In genomic region chr14:34059037-34059924, GRCh38 we compare ENCODE assay signal across 9 cellular contexts.
DNase-seq lines count a peak whose midpoint lies in the region; ATAC-seq and TF ChIP-seq lines count a peak whose summit lies in the region.
"Had no signal": no experiment of that assay in that cellular context is flagged by ENCODE, and none has a peak within 500 bp of the region (broad histone marks: within the 10 kb centered on the region; RNA-seq: fewer than 3 reads in every experiment).

No MANE protein-coding gene starts in this region.

- ATAC-seq in left ventricle myocardium superior (no peak), GM21367 (IDR thresholded peaks at IDR 0.05; ENCODE audit: unreplicated experiment) (no peak)

- H3K27ac ChIP-seq in cardiac muscle cell (peak overlapping the region; percentile 71), breast epithelium (peak overlapping the region; percentile 90 to 92), mesenchymal stem cell (ENCODE audit: low read length, poor library complexity, severe bottlenecking) (peak overlapping the region; percentile 26)

- H2BK12ac ChIP-seq in mesenchymal stem cell (ENCODE audit: low read length in 2 of 2): peak overlapping the region in 1 of 2 experiments; percentile 97

- WGBS in mesenchymal stem cell: 84% methylated on average over 16 of the region's 16 CpGs

- H3K36me3 ChIP-seq in cardiac muscle cell (no peaks in the 10 kb centered on the region), breast epithelium (no peaks in the 10 kb centered on the region), mesenchymal stem cell (ENCODE audit: control insufficient read depth in 1 of 2, insufficient read depth in 2 of 2, low read depth in 1 of 2, low read length in 2 of 2) (no peaks in the 10 kb centered on the region)

- peak overlapping the region; percentile 79 to 89 for H3K4ac ChIP-seq in mesenchymal stem cell (ENCODE audit: low read depth in 1 of 2, low read length in 2 of 2)

- H3K27me3 ChIP-seq in cardiac muscle cell (no peaks in the 10 kb centered on the region), breast epithelium (no peaks in the 10 kb centered on the region), mesenchymal stem cell (ENCODE audit: control insufficient read depth in 1 of 2, insufficient read depth in 1 of 2, low read length in 2 of 2) (peaks cover 0 to 8% of the 10 kb centered on the region in 2 experiments)

- TF ChIP-seq CTCF in cardiac muscle cell (IDR thresholded peaks at IDR 0.05; ENCODE audit: low read depth, low read length) (no peak), breast epithelium (IDR thresholded peaks at IDR 0.05) (no peak), type B pancreatic cell (conservative IDR thresholded peaks at IDR 0.05) (no peak)

- peak overlapping the region; percentile 84 for H3K9ac ChIP-seq in mesenchymal stem cell (ENCODE audit: low read length)

- peaks cover 26% of the 10 kb centered on the region for H3K4me1 Mint-ChIP-seq in type B pancreatic cell (ENCODE audit: unreplicated experiment)

- H2AFZ ChIP-seq in mesenchymal stem cell (ENCODE audit: low read depth, low read length): peak overlapping the region; percentile 83

- DNase-seq in cardiac muscle cell (ENCODE audit: low read depth in 1 of 2, low spot score in 1 of 2) (no peak), left ventricle myocardium superior (no peak), breast epithelium (ENCODE audit: low spot score in 2 of 2) (no peak), mesenchymal stem cell (peak; percentile 31), type B pancreatic cell (ENCODE audit: extremely low spot score, unreplicated experiment) (no peak), NCI-H446 treated with DMSO at 0.1 percent for 48 hours (lab: John Stamatoyannopoulos, UW) (no peak)
- DNase-seq in activated CD4-positive, CD25-positive, alpha-beta regulatory T cell (lab: John Stamatoyannopoulos, UW): no peak
- DNase-seq: GDM1 had no signal

- H2BK15ac ChIP-seq in mesenchymal stem cell (ENCODE audit: low read depth, poor library complexity, severe bottlenecking): no peak overlapping the region

- peak overlapping the region; percentile 83 for H3K4me3 Mint-ChIP-seq in type B pancreatic cell

- H3K4me1 ChIP-seq in cardiac muscle cell (ENCODE audit: low read depth) (peaks cover 2% of the 10 kb centered on the region), breast epithelium (no peaks in the 10 kb centered on the region), mesenchymal stem cell (ENCODE audit: control insufficient read depth, insufficient read depth, low read depth, low read length) (peaks cover 18% of the 10 kb centered on the region)

- H4K91ac ChIP-seq in mesenchymal stem cell (ENCODE audit: low read length): peak overlapping the region; percentile 90

- H3K27ac Mint-ChIP-seq in type B pancreatic cell: peak overlapping the region; percentile 91

- H3K27me3 Mint-ChIP-seq in type B pancreatic cell: peaks cover 15% of the 10 kb centered on the region

- peak overlapping the region; percentile 93 to 97 for H3K18ac ChIP-seq in mesenchymal stem cell (ENCODE audit: low read depth in 1 of 2, low read length in 2 of 2)

- peak overlapping the region; percentile 92 for H3K4me2 ChIP-seq in mesenchymal stem cell (ENCODE audit: low read length, poor library complexity, severe bottlenecking)

- H3K9me3 ChIP-seq in cardiac muscle cell (ENCODE audit: low read depth) (no peaks in the 10 kb centered on the region), breast epithelium (no peaks in the 10 kb centered on the region), mesenchymal stem cell (ENCODE audit: control insufficient read depth, low read length) (no peaks in the 10 kb centered on the region)

- peak overlapping the region in 1 of 2 experiments; percentile 83 for H3K14ac ChIP-seq in mesenchymal stem cell (ENCODE audit: low read length in 2 of 2)

- intact Hi-C loops in left ventricle myocardium superior (cut with micrococcal nuclease): no loop called here
- intact Hi-C loops in breast epithelium (cut with DNase I; ENCODE audit: low total_unique reads): no loop called here

- peak overlapping the region; percentile 94 for H4K8ac ChIP-seq in mesenchymal stem cell (ENCODE audit: low read length)

- H3K9me3 Mint-ChIP-seq in type B pancreatic cell: no peaks in the 10 kb centered on the region

- peak overlapping the region in 1 of 2 experiments; percentile 70 for H3K23ac ChIP-seq in mesenchymal stem cell (ENCODE audit: low read length in 2 of 2)

- H2BK5ac ChIP-seq in mesenchymal stem cell (ENCODE audit: low read depth, low read length, poor library complexity, severe bottlenecking): peak overlapping the region; percentile 78

- peak overlapping the region; percentile 90 for H2BK120ac ChIP-seq in mesenchymal stem cell (ENCODE audit: low read depth, low read length)

- no peaks in the 10 kb centered on the region for H3K79me1 ChIP-seq in mesenchymal stem cell (replicated peaks; ENCODE audit: low read length, poor library complexity, severe bottlenecking)

- peak overlapping the region; percentile 15 for H2AK5ac ChIP-seq in mesenchymal stem cell (ENCODE audit: low read length, severe bottlenecking)

- TF ChIP-seq POLR2A in breast epithelium (IDR thresholded peaks at IDR 0.05): no peak

- H3K36me3 Mint-ChIP-seq in type B pancreatic cell: no peaks in the 10 kb centered on the region

- H3K4me3 ChIP-seq in cardiac muscle cell: peak overlapping the region; percentile 33
- H3K4me3 ChIP-seq in breast epithelium: peak overlapping the region; percentile 55 to 80 (median 70)
- H3K4me3 ChIP-seq in mesenchymal stem cell (ENCODE audit: insufficient read depth in 1 of 2, low read depth in 1 of 2, low read length in 2 of 2): peak overlapping the region; percentile 65 to 80

Comparison
In these comparisons a context has a peak if more than half of its experiments do, and no peak if none do; other contexts are left out.
1. H3K27ac ChIP-seq: peak in every context shown above with its lines; median percentile 91 in breast epithelium; 71 in cardiac muscle cell; 26 in mesenchymal stem cell.